In genomic region chr20:49281059-49281912, GRCh38 we compare ENCODE assay signal across 8 cellular contexts. TPM values are rescaled to one million over a fixed set of nuclear protein-coding genes. Genes with fewer than 3 reads are reported as not detected.
DNase-seq lines count a peak whose midpoint lies in the region; ATAC-seq, FAIRE-seq and TF ChIP-seq lines count a peak whose summit lies in the region.

No MANE protein-coding gene starts in this region.

- H3K79me1 ChIP-seq in H9 (ENCODE audit: insufficient read depth, low read depth, low read length, poor library complexity, severe bottlenecking), result no peaks in the 10 kb centered on the region

- no peak overlapping the region for H3K23ac ChIP-seq in H9 (ENCODE audit: insufficient read length, low read depth, low read length)

- H2BK5ac ChIP-seq in H9 (ENCODE audit: insufficient read length, low read length), result no peak overlapping the region

- no peak overlapping the region for H2BK20ac ChIP-seq in H9 (ENCODE audit: low read depth, low read length, poor library complexity, severe bottlenecking)

- peak overlapping the region; percentile 99 for H3K9ac ChIP-seq in H9 (ENCODE audit: extremely low read depth, insufficient read length, low read length)

- peaks cover 79 to 87% (median 86%) of the 10 kb centered on the region in 3 experiments for H3K36me3 Mint-ChIP-seq in H9 (ENCODE audit: insufficient read depth in 1 of 3, low read depth in 3 of 3)

- H4K91ac ChIP-seq in H9 (ENCODE audit: insufficient read length, low read depth, low read length), result no peak overlapping the region

- H4K8ac ChIP-seq in H9 (replicated peaks; ENCODE audit: insufficient read length, low read depth, low read length), result no peak overlapping the region

- H4K5ac ChIP-seq in H9 (ENCODE audit: insufficient read length, low read depth, low read length), result no peak overlapping the region

- H3K4me3 Mint-ChIP-seq in H9, result peak overlapping the region; percentile 99

- peak overlapping the region; percentile 97 for H3K4me2 ChIP-seq in A549
- peak overlapping the region; percentile 100 for H3K4me2 ChIP-seq in H9 (ENCODE audit: insufficient read depth, insufficient read length, low read length)

- H3K23me2 ChIP-seq in H9 (ENCODE audit: insufficient read length, low read depth, low read length, poor library complexity, severe bottlenecking), result peaks cover 41% of the 10 kb centered on the region

- no peak overlapping the region for H2BK15ac ChIP-seq in H9 (ENCODE audit: low read depth, low read length)

- POLR2A ChIA-PET in A549 (lab: Yijun Ruan, JAX), result interaction anchor here (0.6 to 1.9 kb wide), 3 partner anchors 9 to 326 kb away, joined by 3 to 4 read pairs (median 3); no protein-coding TSS in a partner anchor

- no peak for FAIRE-seq in A549 (lab: Jason Lieb, UNC)

- no peak for TF ChIP-seq RAD21 in A549 (conservative IDR thresholded peaks at IDR 0.05 in 1 of 2, IDR thresholded peaks at IDR 0.05 in 1 of 2)

- peaks cover 19% of the 10 kb centered on the region for H3K27me3 Mint-ChIP-seq in H9 (ENCODE audit: low read depth)

- peak overlapping the region; percentile 92 for H3K4me3 ChIP-seq in A549
- peak overlapping the region; percentile 75 for H3K4me3 ChIP-seq in WI38 (ENCODE audit: low read depth, low read length)
- peak overlapping the region; percentile 97 for H3K4me3 ChIP-seq in iPS-18c (ENCODE audit: insufficient read depth, low read depth, low read length)

- H3K4me1 ChIP-seq in A549, result peaks cover 52% of the 10 kb centered on the region
- no peaks in the 10 kb centered on the region for H3K4me1 ChIP-seq in H9 (ENCODE audit: insufficient read depth, low read length)

- H3T11ph ChIP-seq in H9 (ENCODE audit: low read length), result no peak overlapping the region

- CTCF ChIA-PET in A549 (lab: Yijun Ruan, JAX), result interaction anchor here (0.8 to 2.1 kb wide), 3 partner anchors 10 to 203 kb away, joined by 3 to 7 read pairs (median 4); no protein-coding TSS in a partner anchor

- peak overlapping the region; percentile 92 to 99 (median 97); a peak in 6 of 7 replicates for H3K27ac Mint-ChIP-seq in H9

- H3K9me3 Mint-ChIP-seq in H9, result peaks cover 24 to 37% of the 10 kb centered on the region in 2 experiments

- TF ChIP-seq CTCF in A549 (IDR thresholded peaks at IDR 0.05), result no peak
- TF ChIP-seq CTCF in H9 (conservative IDR thresholded peaks at IDR 0.05), result no peak
- no peak for TF ChIP-seq CTCF in WI38 (IDR thresholded peaks at IDR 0.05; ENCODE audit: low read depth, low read length)

- H3K14ac ChIP-seq in H9 (ENCODE audit: insufficient read depth, low read length), result no peak overlapping the region

- 13% methylated on average over 13 of the region's 13 CpGs for WGBS in A549 (ENCODE audit: missing lambda C conversion rate)
- no CpG with 5 or more reads among the region's 13 CpGs for WGBS in H9 (ENCODE audit: extremely low coverage, insufficient read length, low lambda C conversion rate)

- H2BK120ac ChIP-seq in H9 (ENCODE audit: low read depth, low read length, poor library complexity, severe bottlenecking), result no peak overlapping the region

- ATAC-seq in A549 (peak in 1 of 2 experiments; percentile 13; a peak in 3 of 6 replicates), HG03280 (IDR thresholded peaks at IDR 0.05; ENCODE audit: unreplicated experiment) (no peak)

- H3K56ac ChIP-seq in H9 (ENCODE audit: insufficient read length, low read depth, low read length), result no peak overlapping the region

- DNase-seq in A549 (ENCODE audit: low read depth in 1 of 2, low spot score in 1 of 2) (peak in 1 of 2 experiments; percentile 86), H9 (peak; percentile 71), SW480 (ENCODE audit: low spot score) (no peak), midbrain (lab: John Stamatoyannopoulos, UW) (no peak), NCI-H345 treated with DMSO at 0.1 percent for 48 hours (lab: John Stamatoyannopoulos, UW; ENCODE audit: unreplicated experiment) (no peak)

- H3K18ac ChIP-seq in H9 (ENCODE audit: insufficient read length, low read depth, low read length), result no peak overlapping the region

- H3K4ac ChIP-seq in H9 (ENCODE audit: low read depth, low read length), result no peak overlapping the region

- H2BK12ac ChIP-seq in H9 (ENCODE audit: insufficient read length, low read depth, low read length), result no peak overlapping the region

- H4K20me1 ChIP-seq in H9 (ENCODE audit: control insufficient read depth, insufficient read depth, insufficient read length), result no peaks in the 10 kb centered on the region

- peak overlapping the region; percentile 98 for H3K27ac ChIP-seq in A549
- peak overlapping the region; percentile 87 for H3K27ac ChIP-seq in H9 (ENCODE audit: insufficient read length, low read depth, low read length)

- peaks cover 75% of the 10 kb centered on the region for H3K79me2 ChIP-seq in H9 (ENCODE audit: insufficient read depth, low read length)

- H3K9me3 ChIP-seq in A549 (peaks cover 3% of the 10 kb centered on the region; the same call in 2 of the 3 replicates), H9 (ENCODE audit: control insufficient read depth, low read depth, low read length) (no peaks in the 10 kb centered on the region), iPS-18c (ENCODE audit: control insufficient read depth, insufficient read depth, low read length) (peaks cover 5% of the 10 kb centered on the region)

- H2AFZ ChIP-seq in H9 (ENCODE audit: low read length), result no peak overlapping the region

- no peak for TF ChIP-seq EP300 in A549 (IDR thresholded peaks at IDR 0.05)

- no peaks in the 10 kb centered on the region for H3K27me3 ChIP-seq in H9 (ENCODE audit: insufficient read depth, low read length)

- peaks cover 61 to 73% of the 10 kb centered on the region in 2 experiments for H3K4me1 Mint-ChIP-seq in H9

- no peak overlapping the region for H2AK5ac ChIP-seq in H9 (ENCODE audit: insufficient read length, low read length)

- TF ChIP-seq POLR2A in A549 (IDR thresholded peaks at IDR 0.05; ENCODE audit: low read length), result no peak

TF ChIP-seq in A549, 52 proteins besides CTCF, POLR2A, EP300 and RAD21 (continues in another document):
- TF ChIP-seq CHD4 (IDR thresholded peaks at IDR 0.05; ENCODE audit: borderline replicate concordance) (no peak), MYC (IDR thresholded peaks at IDR 0.05; ENCODE audit: borderline replicate concordance, low read length) (no peak), RCOR1 (IDR thresholded peaks at IDR 0.05; ENCODE audit: low read depth, low read length) (no peak), ZNF302 (CRISPR knock-in tag; IDR thresholded peaks at IDR 0.05) (no peak), USF2 (IDR thresholded peaks at IDR 0.05) (no peak), CBX8 (IDR thresholded peaks at IDR 0.05) (no peak), PBX3 (IDR thresholded peaks at IDR 0.05) (no peak), HDAC2 (IDR thresholded peaks at IDR 0.05) (no peak), CBX2 (IDR thresholded peaks at IDR 0.05; ENCODE audit: borderline replicate concordance, low read depth) (no peak), KDM1A (IDR thresholded peaks at IDR 0.05; ENCODE audit: low read depth) (no peak), HOXA7 (CRISPR knock-in tag; IDR thresholded peaks at IDR 0.05) (peak; percentile 89), MAFK (IDR thresholded peaks at IDR 0.05; ENCODE audit: partially characterized antibody) (no peak), RARB (CRISPR knock-in tag; IDR thresholded peaks at IDR 0.05) (peak; percentile 71), HES2 (IDR thresholded peaks at IDR 0.05) (no peak), TP53 (CRISPR knock-in tag; IDR thresholded peaks at IDR 0.05) (no peak), BHLHE40 (IDR thresholded peaks at IDR 0.05; ENCODE audit: low read depth, low read length) (no peak), POLR2AphosphoS2 (conservative IDR thresholded peaks at IDR 0.05; ENCODE audit: low read length) (no peak; the same call in 1 of the 2 replicates), RFX5 (IDR thresholded peaks at IDR 0.05) (no peak), CHD2 (IDR thresholded peaks at IDR 0.05; ENCODE audit: low read length, partially characterized antibody) (no peak), NFE2L2 (conservative IDR thresholded peaks at IDR 0.05; ENCODE audit: low read length) (no peak), HOXB13 (CRISPR knock-in tag; IDR thresholded peaks at IDR 0.05; ENCODE audit: low read depth) (no peak), HOXB5 (CRISPR knock-in tag; IDR thresholded peaks at IDR 0.05) (no peak), PHF8 (IDR thresholded peaks at IDR 0.05; ENCODE audit: borderline replicate concordance, low read depth) (no peak), ZSCAN20 (CRISPR knock-in tag; IDR thresholded peaks at IDR 0.05) (no peak)

RNA-seq across cellular contexts. Expression of gene ZNFX1, which starts 3.4 kb away (rescaled TPM):
- polyA plus RNA-seq in A549 (2011; rRNA removed) (6.0 and 14.2 TPM in 2 replicates), A549 (2017; fragmentation: RNase III; extraction: RNeasy Plus Mini Kit Qiagen cat#74134 plus additional on column Dnase treatment) (11.5 to 13.7 TPM (median 11.9 TPM) in 3 replicates)
- polyA plus RNA-seq in A549 (2012; cell fraction: cytosol; rRNA removed), result 3.0 and 3.9 TPM in 2 replicates
- polyA plus RNA-seq in A549 (2012; cell fraction: nucleus; rRNA removed), result 4.9 and 8.0 TPM in 2 replicates
- 26.9 and 27.7 TPM in 2 replicates for polyA minus RNA-seq in A549 (2011; rRNA and poly(A)+ RNA removed)
- 12.8 and 13.3 TPM in 2 replicates for total RNA-seq in H9 (2021)
